1 cellular context compared by ENCODE assay signal in the genomic region with DNA sequence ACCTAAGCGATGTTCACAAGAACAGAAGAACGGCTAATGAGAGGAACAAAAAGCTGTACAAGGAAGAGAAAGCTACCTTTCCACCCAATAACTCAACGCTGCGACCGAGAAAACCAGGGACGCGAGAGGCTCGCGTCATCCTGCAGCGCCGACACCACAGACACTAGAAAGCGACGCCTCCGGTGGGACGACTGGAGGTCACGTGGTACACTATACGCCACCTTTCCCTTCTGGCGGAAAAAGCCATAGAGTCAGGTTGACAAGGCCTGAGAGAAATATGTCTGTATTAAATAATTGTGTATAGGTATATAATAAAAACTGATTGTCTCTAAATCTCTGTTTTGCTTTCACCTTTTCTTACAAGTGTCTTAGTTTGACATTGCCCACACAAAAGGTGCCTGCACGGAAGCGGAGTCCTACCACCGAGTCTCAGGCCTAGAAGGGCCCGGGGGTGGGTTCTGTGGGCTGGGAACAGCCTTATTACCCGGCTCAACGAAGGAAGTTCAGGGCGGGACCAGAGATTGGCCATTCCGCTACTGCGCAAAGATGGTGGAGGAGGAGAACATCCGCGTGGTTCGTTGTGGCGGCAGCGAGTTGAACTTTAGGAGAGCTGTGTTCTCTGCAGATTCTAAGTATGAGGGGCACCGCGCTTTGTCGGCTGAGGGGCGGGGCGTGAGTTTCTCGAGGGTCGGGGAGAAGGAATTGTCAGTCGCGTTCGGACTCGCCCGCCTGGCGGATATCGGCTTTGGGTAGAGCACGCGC.
A peak's percentile ranks its signal among the peaks of the same experiment; 100 is the strongest.
TF ChIP-seq lines count a peak whose summit lies in the region.

Gene WDR75 (plus strand): TSS at position 528 of the 762 bp plus-strand sequence. CDS start 19 bp downstream, at position 547.

TF ChIP-seq in HepG2, 621 proteins besides CTCF, POLR2A, EP300 and RAD21 (continued from another document and continues in another):
- TF ChIP-seq CBX2 (IDR thresholded peaks at IDR 0.05; ENCODE audit: low read depth, low read length) (no peak), CBX2 (CRISPR knock-in tag; IDR thresholded peaks at IDR 0.05; ENCODE audit: low read depth) (no peak), E2F1 (CRISPR knock-in tag; IDR thresholded peaks at IDR 0.05) (peak; percentile 22; the same call in 1 of the 2 replicates), TEAD3 (CRISPR knock-in tag; optimal IDR thresholded peaks at IDR 0.05; ENCODE audit: borderline replicate concordance) (peak; percentile 33), RBM22 (optimal IDR thresholded peaks at IDR 0.05; ENCODE audit: low read length) (peak; percentile 39), ETS1 (CRISPR knock-in tag; IDR thresholded peaks at IDR 0.05) (peak; percentile 32; the same call in 1 of the 2 replicates), TARDBP (CRISPR knock-in tag; IDR thresholded peaks at IDR 0.05) (peak; percentile 87; the same call in 1 of the 2 replicates), FLYWCH1 (CRISPR knock-in tag; IDR thresholded peaks at IDR 0.05) (no peak), GFI1 (CRISPR knock-in tag; IDR thresholded peaks at IDR 0.05; ENCODE audit: borderline replicate concordance) (peak; percentile 56; the same call in 1 of the 2 replicates), MATR3 (CRISPR knock-in tag; IDR thresholded peaks at IDR 0.05) (no peak), SP5 (CRISPR knock-in tag; IDR thresholded peaks at IDR 0.05; ENCODE audit: borderline replicate concordance, low read depth) (peak; percentile 77), ZNF235 (CRISPR knock-in tag; IDR thresholded peaks at IDR 0.05; ENCODE audit: borderline replicate concordance) (peak; percentile 78; the same call in 1 of the 2 replicates), ATF4 (CRISPR knock-in tag; IDR thresholded peaks at IDR 0.05) (peak in 1 of 2 experiments; percentile 26; a peak in 1 of 4 replicates), NRL (CRISPR knock-in tag; IDR thresholded peaks at IDR 0.05; ENCODE audit: borderline replicate concordance) (peak; percentile 92; the same call in 1 of the 2 replicates), ZNF367 (CRISPR knock-in tag; IDR thresholded peaks at IDR 0.05; ENCODE audit: borderline replicate concordance) (no peak), JUND (CRISPR knock-in tag; IDR thresholded peaks at IDR 0.05) (no peak; the same call in 1 of the 2 replicates), ZNF746 (CRISPR knock-in tag; IDR thresholded peaks at IDR 0.05) (peak; percentile 58; the same call in 1 of the 2 replicates), RFX5 (IDR thresholded peaks at IDR 0.05; ENCODE audit: low read depth, low read length) (peak; percentile 37; the same call in 1 of the 2 replicates), ZNF605 (CRISPR knock-in tag; IDR thresholded peaks at IDR 0.05) (peak; percentile 97), SNAPC4 (CRISPR knock-in tag; IDR thresholded peaks at IDR 0.05) (peak; percentile 96), NFYC (CRISPR knock-in tag; IDR thresholded peaks at IDR 0.05) (peak; percentile 51), POLR2G (IDR thresholded peaks at IDR 0.05; ENCODE audit: low read depth, low read length) (peak; percentile 98), REXO4 (CRISPR knock-in tag; IDR thresholded peaks at IDR 0.05; ENCODE audit: borderline replicate concordance) (no peak), ZBTB44 (CRISPR knock-in tag; IDR thresholded peaks at IDR 0.05) (peak; percentile 46; the same call in 1 of the 2 replicates), ASH2L (IDR thresholded peaks at IDR 0.05; ENCODE audit: insufficient read length, low read depth, low read length) (peak; percentile 98), ZIK1 (CRISPR knock-in tag; IDR thresholded peaks at IDR 0.05; ENCODE audit: borderline replicate concordance, low read depth) (0 out of 2 replicates have a peak, but pooled peaks have one; percentile 67)
- TF ChIP-seq, protein P1, sequence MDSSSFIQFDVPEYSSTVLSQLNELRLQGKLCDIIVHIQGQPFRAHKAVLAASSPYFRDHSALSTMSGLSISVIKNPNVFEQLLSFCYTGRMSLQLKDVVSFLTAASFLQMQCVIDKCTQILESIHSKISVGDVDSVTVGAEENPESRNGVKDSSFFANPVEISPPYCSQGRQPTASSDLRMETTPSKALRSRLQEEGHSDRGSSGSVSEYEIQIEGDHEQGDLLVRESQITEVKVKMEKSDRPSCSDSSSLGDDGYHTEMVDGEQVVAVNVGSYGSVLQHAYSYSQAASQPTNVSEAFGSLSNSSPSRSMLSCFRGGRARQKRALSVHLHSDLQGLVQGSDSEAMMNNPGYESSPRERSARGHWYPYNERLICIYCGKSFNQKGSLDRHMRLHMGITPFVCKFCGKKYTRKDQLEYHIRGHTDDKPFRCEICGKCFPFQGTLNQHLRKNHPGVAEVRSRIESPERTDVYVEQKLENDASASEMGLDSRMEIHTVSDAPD (CRISPR knock-in tag; IDR thresholded peaks at IDR 0.05), result peak; percentile 75; the same call in 1 of the 2 replicates
- TF ChIP-seq, protein P2, sequence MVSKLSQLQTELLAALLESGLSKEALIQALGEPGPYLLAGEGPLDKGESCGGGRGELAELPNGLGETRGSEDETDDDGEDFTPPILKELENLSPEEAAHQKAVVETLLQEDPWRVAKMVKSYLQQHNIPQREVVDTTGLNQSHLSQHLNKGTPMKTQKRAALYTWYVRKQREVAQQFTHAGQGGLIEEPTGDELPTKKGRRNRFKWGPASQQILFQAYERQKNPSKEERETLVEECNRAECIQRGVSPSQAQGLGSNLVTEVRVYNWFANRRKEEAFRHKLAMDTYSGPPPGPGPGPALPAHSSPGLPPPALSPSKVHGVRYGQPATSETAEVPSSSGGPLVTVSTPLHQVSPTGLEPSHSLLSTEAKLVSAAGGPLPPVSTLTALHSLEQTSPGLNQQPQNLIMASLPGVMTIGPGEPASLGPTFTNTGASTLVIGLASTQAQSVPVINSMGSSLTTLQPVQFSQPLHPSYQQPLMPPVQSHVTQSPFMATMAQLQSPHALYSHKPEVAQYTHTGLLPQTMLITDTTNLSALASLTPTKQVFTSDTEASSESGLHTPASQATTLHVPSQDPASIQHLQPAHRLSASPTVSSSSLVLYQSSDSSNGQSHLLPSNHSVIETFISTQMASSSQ (IDR thresholded peaks at IDR 0.05; ENCODE audit: low read depth), result no peak
- TF ChIP-seq, protein P2 (CRISPR knock-in tag; IDR thresholded peaks at IDR 0.05; ENCODE audit: borderline replicate concordance), result peak; percentile 63; the same call in 1 of the 2 replicates
- TF ChIP-seq, protein P3, sequence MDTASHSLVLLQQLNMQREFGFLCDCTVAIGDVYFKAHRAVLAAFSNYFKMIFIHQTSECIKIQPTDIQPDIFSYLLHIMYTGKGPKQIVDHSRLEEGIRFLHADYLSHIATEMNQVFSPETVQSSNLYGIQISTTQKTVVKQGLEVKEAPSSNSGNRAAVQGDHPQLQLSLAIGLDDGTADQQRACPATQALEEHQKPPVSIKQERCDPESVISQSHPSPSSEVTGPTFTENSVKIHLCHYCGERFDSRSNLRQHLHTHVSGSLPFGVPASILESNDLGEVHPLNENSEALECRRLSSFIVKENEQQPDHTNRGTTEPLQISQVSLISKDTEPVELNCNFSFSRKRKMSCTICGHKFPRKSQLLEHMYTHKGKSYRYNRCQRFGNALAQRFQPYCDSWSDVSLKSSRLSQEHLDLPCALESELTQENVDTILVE (CRISPR knock-in tag; IDR thresholded peaks at IDR 0.05), result no peak
